ENCODE assay signal across 8 cellular contexts in genomic region chr7:65477326-65477725, GRCh38.
DNase-seq lines count a peak whose midpoint lies in the region; ATAC-seq and TF ChIP-seq lines count a peak whose summit lies in the region.

No MANE protein-coding gene starts in this region.

- peaks cover 31% of the 10 kb centered on the region for H3K4me1 Mint-ChIP-seq in activated T-helper 2 cell treated with anti-CD3 and anti-CD28 coated beads, Interferon-gamma antibody, Interleukin-2, Interleukin-4, amounts not matched to agents 10 μg/mL and 5 μg/mL and 100 μg/mL, durations not matched to agents 14 hours and 24 hours and 36 hours (ENCODE audit: low read depth)

- no peaks in the 10 kb centered on the region for H3K27me3 Mint-ChIP-seq in activated T-helper 2 cell treated with anti-CD3 and anti-CD28 coated beads, Interferon-gamma antibody, Interleukin-2, Interleukin-4, amounts not matched to agents 10 μg/mL and 5 μg/mL and 100 μg/mL, durations not matched to agents 14 hours and 24 hours and 36 hours (ENCODE audit: low read depth)

- TF ChIP-seq CTCF in BE2C (IDR thresholded peaks at IDR 0.05; ENCODE audit: low read depth, low read length) (peak; percentile 77), fibroblast of villous mesenchyme (IDR thresholded peaks at IDR 0.05; ENCODE audit: insufficient read depth, low read depth, low read length) (peak; percentile 45)

- DNase-seq in BE2C (peak; percentile 63), HAP-1 (ENCODE audit: low spot score in 2 of 2) (peak; percentile 37 to 80), OCI-M1 (lab: John Stamatoyannopoulos, UW) (peak; percentile 81), fibroblast of villous mesenchyme (ENCODE audit: low read depth) (peak; percentile 7)
- DNase-seq in activated T-helper 2 cell treated with anti-CD3 and anti-CD28 coated beads, Interferon-gamma antibody, Interleukin-2, Interleukin-4, amounts not matched to agents 10 μg/mL and 5 μg/mL and 100 μg/mL, durations not matched to agents 14 hours and 24 hours and 36 hours (ENCODE audit: low spot score): no peak

- H3K27me3 ChIP-seq in BE2C (no peaks in the 10 kb centered on the region), HAP-1 (ENCODE audit: low read depth) (no peaks in the 10 kb centered on the region)

- intact Hi-C loops in activated T-helper 2 cell treated with anti-CD3 and anti-CD28 coated beads, Interferon-gamma antibody, Interleukin-2, Interleukin-4, amounts not matched to agents 10 μg/mL and 5 μg/mL and 100 μg/mL, durations not matched to agents 14 hours and 24 hours and 36 hours (cut with micrococcal nuclease): no loop called here

- H3K9me3 ChIP-seq in BE2C (no peaks in the 10 kb centered on the region; the same call in 1 of the 2 replicates), HAP-1 (no peaks in the 10 kb centered on the region)

- no peak overlapping the region for H3K27ac Mint-ChIP-seq in activated T-helper 2 cell treated with anti-CD3 and anti-CD28 coated beads, Interferon-gamma antibody, Interleukin-2, Interleukin-4, amounts not matched to agents 10 μg/mL and 5 μg/mL and 100 μg/mL, durations not matched to agents 14 hours and 24 hours and 36 hours

- no peak overlapping the region for H3K4me3 ChIP-seq in BE2C (ENCODE audit: low read depth, low read length)
- no peak overlapping the region for H3K4me3 ChIP-seq in HAP-1
- H3K4me3 ChIP-seq in fibroblast of villous mesenchyme (ENCODE audit: low read depth, low read length): no peak overlapping the region

- in situ Hi-C loops in HAP-1 (cut with MboI; ENCODE audit: low sequenced_read_pairs): no loop called here

- H3K4me1 ChIP-seq in BE2C: no peaks in the 10 kb centered on the region
- no peaks in the 10 kb centered on the region for H3K4me1 ChIP-seq in HAP-1

- H3K4me3 Mint-ChIP-seq in activated T-helper 2 cell treated with anti-CD3 and anti-CD28 coated beads, Interferon-gamma antibody, Interleukin-2, Interleukin-4, amounts not matched to agents 10 μg/mL and 5 μg/mL and 100 μg/mL, durations not matched to agents 14 hours and 24 hours and 36 hours (ENCODE audit: low read depth): no peak overlapping the region

- H3K36me3 ChIP-seq in BE2C (no peaks in the 10 kb centered on the region), HAP-1 (replicated peaks) (no peaks in the 10 kb centered on the region)

- peaks cover 17% of the 10 kb centered on the region for H3K36me3 Mint-ChIP-seq in activated T-helper 2 cell treated with anti-CD3 and anti-CD28 coated beads, Interferon-gamma antibody, Interleukin-2, Interleukin-4, amounts not matched to agents 10 μg/mL and 5 μg/mL and 100 μg/mL, durations not matched to agents 14 hours and 24 hours and 36 hours (ENCODE audit: low read depth)

- ATAC-seq in HG02870 (IDR thresholded peaks at IDR 0.05; ENCODE audit: unreplicated experiment): no peak
- no peak for ATAC-seq in HG02973 (IDR thresholded peaks at IDR 0.05; ENCODE audit: unreplicated experiment)
- ATAC-seq in HG03039 (IDR thresholded peaks at IDR 0.05; ENCODE audit: unreplicated experiment): no peak

- H3K9me3 Mint-ChIP-seq in activated T-helper 2 cell treated with anti-CD3 and anti-CD28 coated beads, Interferon-gamma antibody, Interleukin-2, Interleukin-4, amounts not matched to agents 10 μg/mL and 5 μg/mL and 100 μg/mL, durations not matched to agents 14 hours and 24 hours and 36 hours: peaks cover 55% of the 10 kb centered on the region
